In genomic region chr2:55033076-55033742, GRCh38 we compare ENCODE assay signal across 10 cellular contexts. TPM values are rescaled to one million over a fixed set of nuclear protein-coding genes. Genes with fewer than 3 reads are reported as not detected.
A peak's percentile ranks its signal among the peaks of the same experiment; 100 is the strongest.
DNase-seq lines count a peak whose midpoint lies in the region; ATAC-seq and TF ChIP-seq lines count a peak whose summit lies in the region.
"Had no signal": no experiment of that assay in that cellular context is flagged by ENCODE, and none has a peak within 500 bp of the region (broad histone marks: within the 10 kb centered on the region; RNA-seq: fewer than 3 reads in every experiment).

No MANE protein-coding gene starts in this region.

- peaks cover 23% of the 10 kb centered on the region for H3K79me2 ChIP-seq in trophoblast cell (ENCODE audit: control insufficient read depth, insufficient read depth, low read length, poor library complexity)

- H3K27ac ChIP-seq in trophoblast cell (ENCODE audit: low read depth, low read length): no peak overlapping the region
- H3K27ac ChIP-seq: parathyroid adenoma had no signal

- H4K91ac ChIP-seq in trophoblast cell (ENCODE audit: low read depth, low read length): no peak overlapping the region

- no peak overlapping the region for H2BK120ac ChIP-seq in trophoblast cell (ENCODE audit: insufficient read depth, low read length, poor library complexity)

- peaks cover 70% of the 10 kb centered on the region for H3K4me1 Mint-ChIP-seq in activated T-cell treated with anti-CD3 and anti-CD28 coated beads, Interleukin-2, amount 50 U/mL, for 24 hours (ENCODE audit: low read depth)

- H3K14ac ChIP-seq in trophoblast cell (ENCODE audit: low read length): no peak overlapping the region

- H3K4ac ChIP-seq in trophoblast cell (ENCODE audit: low read depth, low read length): peak overlapping the region; percentile 86

- H3K27ac Mint-ChIP-seq in activated T-cell treated with anti-CD3 and anti-CD28 coated beads, Interleukin-2, amount 50 U/mL, for 24 hours: no peak overlapping the region

- no peak for TF ChIP-seq POLR2A in NB4 (IDR thresholded peaks at IDR 0.05; ENCODE audit: extremely low read depth, insufficient read length)

- H2BK5ac ChIP-seq in trophoblast cell (ENCODE audit: low read depth, low read length, poor library complexity): no peak overlapping the region

- peak; percentile 88 for ATAC-seq in HG02759 (IDR thresholded peaks at IDR 0.05; ENCODE audit: unreplicated experiment)

- H3K36me3 ChIP-seq in trophoblast cell (ENCODE audit: control insufficient read depth in 1 of 2, insufficient read depth in 2 of 2, low read length in 2 of 2): peaks cover 0 to 5% of the 10 kb centered on the region in 2 experiments

- H3K9ac ChIP-seq in trophoblast cell (ENCODE audit: low read length): no peak overlapping the region
- H3K9ac ChIP-seq: parathyroid adenoma had no signal

- no peaks in the 10 kb centered on the region for H3K79me1 ChIP-seq in trophoblast cell (ENCODE audit: low read length)

- H3K36me3 Mint-ChIP-seq in activated T-cell treated with anti-CD3 and anti-CD28 coated beads, Interleukin-2, amount 50 U/mL, for 24 hours (ENCODE audit: low read depth): peaks cover 21% of the 10 kb centered on the region

- no peaks in the 10 kb centered on the region for H3K9me3 ChIP-seq in trophoblast cell (ENCODE audit: insufficient read depth, low read depth, low read length)

- H3K9me3 Mint-ChIP-seq in activated T-cell treated with anti-CD3 and anti-CD28 coated beads, Interleukin-2, amount 50 U/mL, for 24 hours: peaks cover 16% of the 10 kb centered on the region

- no peak overlapping the region for H2BK12ac ChIP-seq in trophoblast cell (ENCODE audit: low read length)

- H3K4me2 ChIP-seq in trophoblast cell (ENCODE audit: low read length): no peak overlapping the region

- H3K23ac ChIP-seq in trophoblast cell (ENCODE audit: low read length): no peak overlapping the region

- H2AFZ ChIP-seq in trophoblast cell (ENCODE audit: insufficient read depth, low read length, poor library complexity): no peak overlapping the region
- H2AFZ ChIP-seq: parathyroid adenoma had no signal

- no peak overlapping the region for H3K4me3 ChIP-seq in NB4 (ENCODE audit: low read depth, low read length)
- H3K4me3 ChIP-seq in trophoblast cell (ENCODE audit: low read depth, low read length): no peak overlapping the region

- H3K27me3 Mint-ChIP-seq in activated T-cell treated with anti-CD3 and anti-CD28 coated beads, Interleukin-2, amount 50 U/mL, for 24 hours: no peaks in the 10 kb centered on the region

- H3K27me3 ChIP-seq in trophoblast cell (ENCODE audit: insufficient read depth, low read length): no peaks in the 10 kb centered on the region

- peak overlapping the region; percentile 10 for H3K4me3 Mint-ChIP-seq in activated T-cell treated with anti-CD3 and anti-CD28 coated beads, Interleukin-2, amount 50 U/mL, for 24 hours

- WGBS in trophoblast cell (ENCODE audit: extremely low coverage, insufficient coverage, insufficient read length): no CpG with 5 or more reads among the region's 5 CpGs

- TF ChIP-seq CTCF in NB4 (IDR thresholded peaks at IDR 0.05; ENCODE audit: low read depth, low read length): no peak

- H2AK5ac ChIP-seq in trophoblast cell (ENCODE audit: low read length): no peak overlapping the region

- peaks cover 2 to 9% of the 10 kb centered on the region in 2 experiments for H3K4me1 ChIP-seq in trophoblast cell (ENCODE audit: control insufficient read depth in 1 of 2, insufficient read depth in 2 of 2, low read length in 2 of 2)
- H3K4me1 ChIP-seq: parathyroid adenoma had no signal

- no peak for DNase-seq in activated T-cell treated with anti-CD3 and anti-CD28 coated beads, Interleukin-2, amount 50 U/mL, for 24 hours
- DNase-seq in activated T-cell treated with anti-CD3 and anti-CD28 coated beads for 4 hours: no peak
- peak; percentile 68 for DNase-seq in NB4 (ENCODE audit: low read depth)
- no peak for DNase-seq in trophoblast cell
- no peak for DNase-seq in ecto neural progenitor cell (ENCODE audit: low spot score)
- no peak for DNase-seq in Ammon's horn (ENCODE audit: low spot score)
- no peak for DNase-seq in NCI-H1694 (lab: John Stamatoyannopoulos, UW)
- DNase-seq: IMR-90 had no signal

- H4K12ac ChIP-seq in trophoblast cell (ENCODE audit: low read depth, low read length): no peak overlapping the region

- H4K8ac ChIP-seq in trophoblast cell (ENCODE audit: low read depth, low read length): no peak overlapping the region

- no peak overlapping the region for H3K18ac ChIP-seq in trophoblast cell (ENCODE audit: low read length)

RNA-seq across cellular contexts. Expression of gene RTN4, which starts 17.0 kb away (rescaled TPM):
- polyA plus RNA-seq in trophoblast cell (2013): 687 and 700 TPM in 2 replicates
